ENCODE assay signal across 10 cellular contexts in genomic region chrX:2697741-2698294, GRCh38. TPM values are rescaled to one million over a fixed set of nuclear protein-coding genes. Genes with fewer than 3 reads are reported as not detected.
A peak's percentile ranks its signal among the peaks of the same experiment; 100 is the strongest.
DNase-seq lines count a peak whose midpoint lies in the region; ATAC-seq, FAIRE-seq and TF ChIP-seq lines count a peak whose summit lies in the region.
"Had no signal": no experiment of that assay in that cellular context is flagged by ENCODE, and none has a peak within 500 bp of the region (broad histone marks: within the 10 kb centered on the region; RNA-seq: fewer than 3 reads in every experiment).

No MANE protein-coding gene starts in this region.

- H4K8ac ChIP-seq in H9 (replicated peaks; ENCODE audit: insufficient read length, low read depth, low read length): no peak overlapping the region

- H3K9me2 ChIP-seq in PC-9 (ENCODE audit: insufficient read depth): no peaks in the 10 kb centered on the region

- H3K36me3 Mint-ChIP-seq in activated naive CD4-positive, alpha-beta T cell treated with anti-CD3 and anti-CD28 coated beads, Interleukin-2, amount 10 ng/mL, durations not matched to agents 7 days and 5 days: peaks cover 77% of the 10 kb centered on the region
- peaks cover 0 to 13% (median 11%) of the 10 kb centered on the region in 3 experiments; a peak in 6 of 7 replicates for H3K36me3 Mint-ChIP-seq in H9 (ENCODE audit: insufficient read depth in 1 of 3, low read depth in 3 of 3)

- no peak overlapping the region for H3K23ac ChIP-seq in H9 (ENCODE audit: insufficient read length, low read depth, low read length)

- TF ChIP-seq CTCF in PC-9 (conservative IDR thresholded peaks at IDR 0.05) (no peak), fibroblast of villous mesenchyme (IDR thresholded peaks at IDR 0.05; ENCODE audit: insufficient read depth, low read depth, low read length) (no peak), upper lobe of left lung (IDR thresholded peaks at IDR 0.05) (no peak), H9 (conservative IDR thresholded peaks at IDR 0.05) (no peak)

- H3K9me3 Mint-ChIP-seq in activated naive CD4-positive, alpha-beta T cell treated with anti-CD3 and anti-CD28 coated beads, Interleukin-2, amount 10 ng/mL, durations not matched to agents 7 days and 5 days: peaks cover 4% of the 10 kb centered on the region
- no peaks in the 10 kb centered on the region; a peak in 2 of 5 replicates for H3K9me3 Mint-ChIP-seq in H9

- TF ChIP-seq POLR2A in upper lobe of left lung (IDR thresholded peaks at IDR 0.05): no peak

- no peaks in the 10 kb centered on the region for H3K23me2 ChIP-seq in H9 (ENCODE audit: insufficient read length, low read depth, low read length, poor library complexity, severe bottlenecking)

- no peaks in the 10 kb centered on the region for H3K79me1 ChIP-seq in H9 (ENCODE audit: insufficient read depth, low read depth, low read length, poor library complexity, severe bottlenecking)

- TF ChIP-seq EP300 in upper lobe of left lung (IDR thresholded peaks at IDR 0.05): no peak

- H3K9ac ChIP-seq in H9 (ENCODE audit: extremely low read depth, insufficient read length, low read length): no peak overlapping the region

- no peak overlapping the region for H4K91ac ChIP-seq in H9 (ENCODE audit: insufficient read length, low read depth, low read length)

- peaks cover 37% of the 10 kb centered on the region for H3F3A ChIP-seq in PC-9 (ENCODE audit: insufficient read depth, low read depth)

- H3K9me3 ChIP-seq in PC-9 (ENCODE audit: insufficient read depth, low read depth): no peaks in the 10 kb centered on the region
- H3K9me3 ChIP-seq in upper lobe of left lung: no peaks in the 10 kb centered on the region
- no peaks in the 10 kb centered on the region for H3K9me3 ChIP-seq in H9 (ENCODE audit: control insufficient read depth, low read depth, low read length)

- POLR2A ChIA-PET in PC-9 (lab: Charles Lee; ENCODE audit: unreplicated experiment): no interaction called here

- H2BK15ac ChIP-seq in H9 (ENCODE audit: low read depth, low read length): no peak overlapping the region

- H3K27ac ChIP-seq in PC-9 (peak overlapping the region; percentile 97), upper lobe of left lung (peak overlapping the region; percentile 40 to 74 (median 70)), H9 (ENCODE audit: insufficient read length, low read depth, low read length) (no peak overlapping the region)

- no peak overlapping the region for H4K5ac ChIP-seq in H9 (ENCODE audit: insufficient read length, low read depth, low read length)

- peak overlapping the region; percentile 88 for H3K27ac Mint-ChIP-seq in activated naive CD4-positive, alpha-beta T cell treated with anti-CD3 and anti-CD28 coated beads, Interleukin-2, amount 10 ng/mL, durations not matched to agents 7 days and 5 days
- no peak overlapping the region for H3K27ac Mint-ChIP-seq in H9

- H2BK120ac ChIP-seq in H9 (ENCODE audit: low read depth, low read length, poor library complexity, severe bottlenecking): no peak overlapping the region

- no peak overlapping the region for H3T11ph ChIP-seq in H9 (ENCODE audit: low read length)

- H3K36me3 ChIP-seq in PC-9 (ENCODE audit: low read depth) (peaks cover 7% of the 10 kb centered on the region), upper lobe of left lung (peaks cover 0 to 3% (median 0%) of the 10 kb centered on the region in 4 donors)

- peaks cover 98% of the 10 kb centered on the region for H3K4me1 Mint-ChIP-seq in activated naive CD4-positive, alpha-beta T cell treated with anti-CD3 and anti-CD28 coated beads, Interleukin-2, amount 10 ng/mL, durations not matched to agents 7 days and 5 days
- peaks cover 28 to 32% of the 10 kb centered on the region in 2 experiments for H3K4me1 Mint-ChIP-seq in H9

- H3K4me2 ChIP-seq in PC-9 (peak overlapping the region; percentile 80), H9 (ENCODE audit: insufficient read depth, insufficient read length, low read length) (no peak overlapping the region)

- intact Hi-C loops in PC-9 (cut with micrococcal nuclease; ENCODE audit: unreplicated experiment): loop anchor here (1.0 to 10.0 kb wide), 3 partner anchors 9 to 1243 kb away; partner anchors contain the start of gene ASMTL

- FAIRE-seq in HTR-8/SVneo (lab: Jason Lieb, UNC): no peak

- no TSS peak for BruUV-seq in PC-9 (replicated peaks; lab: Mats Ljungman, UMichigan)

- H4K20me1 ChIP-seq in PC-9 (ENCODE audit: insufficient read depth) (no peaks in the 10 kb centered on the region), H9 (ENCODE audit: control insufficient read depth, insufficient read depth, insufficient read length) (no peaks in the 10 kb centered on the region)

- ATAC-seq in upper lobe of left lung (ENCODE audit: low FRiP score in 2 of 2) (no peak), GM19455 (IDR thresholded peaks at IDR 0.05; ENCODE audit: unreplicated experiment) (no peak)

- H3K27me3 ChIP-seq in PC-9 (ENCODE audit: insufficient read depth, low read depth) (no peaks in the 10 kb centered on the region), upper lobe of left lung (no peaks in the 10 kb centered on the region), H9 (ENCODE audit: insufficient read depth, low read length) (peaks cover 7% of the 10 kb centered on the region; the same call in 1 of the 2 replicates)

- H3K4me1 ChIP-seq in PC-9 (replicated peaks; ENCODE audit: insufficient read depth) (peaks cover 53% of the 10 kb centered on the region), upper lobe of left lung (peaks cover 60 to 67% (median 64%) of the 10 kb centered on the region in 4 donors), H9 (ENCODE audit: insufficient read depth, low read length) (no peaks in the 10 kb centered on the region)

- H2BK20ac ChIP-seq in H9 (ENCODE audit: low read depth, low read length, poor library complexity, severe bottlenecking): no peak overlapping the region

- H2AK5ac ChIP-seq in H9 (ENCODE audit: insufficient read length, low read length): no peak overlapping the region

- peak overlapping the region; percentile 42; the same call in 1 of the 2 replicates for H3K4me3 ChIP-seq in PC-9
- H3K4me3 ChIP-seq in fibroblast of villous mesenchyme (ENCODE audit: low read depth, low read length): no peak overlapping the region
- H3K4me3 ChIP-seq in upper lobe of left lung: peak overlapping the region in 1 of 4 donors; percentile 18

- H3K56ac ChIP-seq in H9 (ENCODE audit: insufficient read length, low read depth, low read length): no peak overlapping the region

- H3K79me2 ChIP-seq in PC-9 (ENCODE audit: low read depth): peaks cover 85% of the 10 kb centered on the region
- no peaks in the 10 kb centered on the region for H3K79me2 ChIP-seq in H9 (ENCODE audit: insufficient read depth, low read length)

- 59 to 66% methylated on average over 9 of the region's 9 CpGs for WGBS in upper lobe of left lung, 2 donors
- no CpG with 5 or more reads among the region's 9 CpGs for WGBS in H9 (ENCODE audit: extremely low coverage, insufficient read length, low lambda C conversion rate)

- no peak overlapping the region for H2AFZ ChIP-seq in PC-9
- H2AFZ ChIP-seq in H9 (ENCODE audit: low read length): no peak overlapping the region

- no peaks in the 10 kb centered on the region for H3K27me3 Mint-ChIP-seq in activated naive CD4-positive, alpha-beta T cell treated with anti-CD3 and anti-CD28 coated beads, Interleukin-2, amount 10 ng/mL, durations not matched to agents 7 days and 5 days
- peaks cover 24% of the 10 kb centered on the region for H3K27me3 Mint-ChIP-seq in H9 (ENCODE audit: low read depth)

- H3K4ac ChIP-seq in H9 (ENCODE audit: low read depth, low read length): no peak overlapping the region

- H3K14ac ChIP-seq in H9 (ENCODE audit: insufficient read depth, low read length): no peak overlapping the region

- no peak overlapping the region for H3K18ac ChIP-seq in H9 (ENCODE audit: insufficient read length, low read depth, low read length)

- H2BK5ac ChIP-seq in H9 (ENCODE audit: insufficient read length, low read length): no peak overlapping the region

- no peak for DNase-seq in activated naive CD4-positive, alpha-beta T cell treated with anti-CD3 and anti-CD28 coated beads, Interleukin-2, amount 10 ng/mL, durations not matched to agents 7 days and 5 days
- no peak for DNase-seq in activated naive CD4-positive, alpha-beta T cell treated with Interleukin-2 at 50 U/mL for 16 hours
- no peak for DNase-seq in PC-9
- DNase-seq in fibroblast of villous mesenchyme (ENCODE audit: low read depth): peak; percentile 49
- DNase-seq in upper lobe of left lung: no peak
- DNase-seq in H9: no peak
- DNase-seq in HTR-8/SVneo (ENCODE audit: insufficient read length, low spot score): no peak
- DNase-seq: NCI-H146 had no signal

- no peak overlapping the region for H2BK12ac ChIP-seq in H9 (ENCODE audit: insufficient read length, low read depth, low read length)

- H3K4me3 Mint-ChIP-seq in activated naive CD4-positive, alpha-beta T cell treated with anti-CD3 and anti-CD28 coated beads, Interleukin-2, amount 10 ng/mL, durations not matched to agents 7 days and 5 days: peak overlapping the region; percentile 43
- no peak overlapping the region for H3K4me3 Mint-ChIP-seq in H9

- CTCF ChIA-PET in activated naive CD4-positive, alpha-beta T cell treated with anti-CD3 and anti-CD28 coated beads, Interleukin-2, amount 10 ng/mL, durations not matched to agents 7 days and 5 days (lab: Charles Lee): no interaction called here
- CTCF ChIA-PET in PC-9 (lab: Charles Lee): no interaction called here

RNA-seq across cellular contexts. Expression of gene CD99, which starts 6.7 kb away (rescaled TPM):
- 159 and 203 TPM in 2 replicates for total RNA-seq in PC-9 (2021)
- 268 and 386 TPM in 2 replicates for total RNA-seq in fibroblast of villous mesenchyme
- 100 to 1,000 TPM; 135 to 300 (median 233) TPM for total RNA-seq in upper lobe of left lung
- 92.1 and 92.4 TPM in 2 replicates for total RNA-seq in H9 (2021)

RNA-seq across cellular contexts. Expression of gene XG, which starts 54.0 kb away (rescaled TPM):
- total RNA-seq in PC-9 (2021): not detected in 2 replicates
- total RNA-seq in fibroblast of villous mesenchyme: 0.97 and 4.7 TPM in 2 replicates
- under 1 TPM in 2 of 6 donors, not detected in 4; 0.69 to 0.81 TPM for total RNA-seq in upper lobe of left lung
- total RNA-seq in H9 (2021): 1.1 and 1.7 TPM in 2 replicates
- total RNA-seq: T-helper 2 cell treated with Interferon-gamma antibody and Interleukin-4, amounts not matched to agents 100 ng/mL and 5 ng/mL, for 36 hours had no signal
